Comparison of ENCODE assay signal across 24 cellular contexts in the genomic region with DNA sequence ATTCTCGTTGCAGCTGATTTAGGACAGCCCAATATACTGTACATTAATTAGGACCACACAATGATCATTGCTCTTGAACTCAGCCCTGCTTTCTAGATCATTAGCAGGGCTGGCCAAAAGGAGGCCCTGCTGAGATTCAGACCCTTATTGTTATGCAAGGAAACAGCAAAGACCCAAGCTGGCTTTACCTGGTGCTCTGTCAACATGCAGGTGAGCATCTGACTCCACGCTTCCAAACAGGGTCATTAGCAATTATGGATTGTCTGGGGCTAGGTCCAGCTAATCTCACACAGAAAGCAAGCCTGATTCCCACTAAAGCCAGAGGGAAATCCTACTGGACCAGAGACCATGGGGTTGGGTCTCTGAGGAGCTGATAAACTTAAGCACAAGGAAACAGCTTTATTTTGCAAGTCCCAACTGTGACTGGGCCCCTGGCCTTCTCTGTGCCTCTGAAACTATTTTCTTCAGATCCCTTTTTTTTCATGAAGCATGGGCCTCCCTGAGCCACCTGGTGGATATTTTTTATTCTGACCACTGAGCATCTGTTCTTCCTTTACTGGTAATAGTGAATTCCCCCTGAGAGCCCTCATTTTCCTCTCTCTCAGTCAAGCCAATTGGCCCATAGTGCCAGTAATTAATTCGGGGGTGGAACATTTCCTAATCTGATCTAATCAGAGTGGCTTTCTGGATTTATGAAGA.
DNase-seq lines count a peak whose midpoint lies in the region; ATAC-seq and TF ChIP-seq lines count a peak whose summit lies in the region.
"Had no signal": no experiment of that assay in that cellular context is flagged by ENCODE, and none has a peak within 500 bp of the region (broad histone marks: within the 10 kb centered on the region; RNA-seq: fewer than 3 reads in every experiment).

No MANE protein-coding gene starts in this region.

- POLR2A ChIA-PET in WTC11 (lab: Charles Lee), result no interaction called here
- POLR2A ChIA-PET in activated CD8-positive, alpha-beta T cell treated with anti-CD3 and anti-CD28 coated beads for 36 hours (lab: Charles Lee), result interaction anchor here (0.6 kb wide), 1 partner anchor 21 kb away, joined by 3 read pairs; no protein-coding TSS in a partner anchor

- no peaks in the 10 kb centered on the region for H3K36me3 Mint-ChIP-seq in WTC11
- H3K36me3 Mint-ChIP-seq in nephron (ENCODE audit: low read depth), result no peaks in the 10 kb centered on the region
- H3K36me3 Mint-ChIP-seq in activated CD8-positive, alpha-beta T cell treated with anti-CD3 and anti-CD28 coated beads for 36 hours (ENCODE audit: low read depth), result no peaks in the 10 kb centered on the region

- intact Hi-C loops in activated CD8-positive, alpha-beta T cell treated with anti-CD3 and anti-CD28 coated beads for 36 hours (cut with micrococcal nuclease), result no loop called here

- no peak overlapping the region for H3K4me3 Mint-ChIP-seq in WTC11
- H3K4me3 Mint-ChIP-seq in nephron, result no peak overlapping the region
- no peak overlapping the region for H3K4me3 Mint-ChIP-seq in activated CD8-positive, alpha-beta T cell treated with anti-CD3 and anti-CD28 coated beads for 36 hours
- H3K4me3 Mint-ChIP-seq: activated B cell treated with CpG ODN at 0.5 μM for 24 hours; activated T-helper 1 cell treated with anti-CD3 and anti-CD28 coated beads, Interleukin-12 subunit alpha, Interleukin-12 subunit beta, Interleukin-2, Interleukin-4 antibody, amounts not matched to agents 30 ng/mL and 10 ng/mL and 1 ng/mL, durations not matched to agents 14 hours and 24 hours and 36 hours; stimulated activated naive CD8-positive, alpha-beta T cell treated with anti-CD3 and anti-CD28 coated beads, Interleukin-15, amount 100 ng/mL, for 72 hours had no signal

- no peak overlapping the region for H3K4me3 ChIP-seq in GM12865 (ENCODE audit: low read depth, low read length)
- H3K4me3 ChIP-seq: cardiac muscle cell, esophagus squamous epithelium, gastrocnemius medialis, K562, sigmoid colon, thyroid gland had no signal

- no peak overlapping the region for H3K27ac Mint-ChIP-seq in WTC11
- no peak overlapping the region for H3K27ac Mint-ChIP-seq in nephron
- H3K27ac Mint-ChIP-seq in activated CD8-positive, alpha-beta T cell treated with anti-CD3 and anti-CD28 coated beads for 36 hours, result no peak overlapping the region
- H3K27ac Mint-ChIP-seq: activated B cell treated with CpG ODN at 0.5 μM for 24 hours; activated T-helper 1 cell treated with anti-CD3 and anti-CD28 coated beads, Interleukin-12 subunit alpha, Interleukin-12 subunit beta, Interleukin-2, Interleukin-4 antibody, amounts not matched to agents 30 ng/mL and 10 ng/mL and 1 ng/mL, durations not matched to agents 14 hours and 24 hours and 36 hours had no signal

- peak; percentile 13 for TF ChIP-seq CTCF in GM12865 (IDR thresholded peaks at IDR 0.05; ENCODE audit: insufficient read depth, low read depth, low read length, missing control alignments)
- no peak for TF ChIP-seq CTCF in WTC11 (IDR thresholded peaks at IDR 0.05)
- peak in 2 of 3 experiments; percentile 10 to 16 for TF ChIP-seq CTCF in nephron (IDR thresholded peaks at IDR 0.05; ENCODE audit: unreplicated experiment in 3 of 3)
- no peak for TF ChIP-seq CTCF in activated CD8-positive, alpha-beta T cell treated with anti-CD3 and anti-CD28 coated beads for 36 hours (IDR thresholded peaks at IDR 0.05)

- peak; percentile 41 for DNase-seq in GM12865 (ENCODE audit: low read depth)
- peak; percentile 8 for DNase-seq in HT-29 (ENCODE audit: low spot score)
- peak; percentile 30 for DNase-seq in WTC11 (ENCODE audit: low spot score)
- DNase-seq in left lobe of liver (ENCODE audit: low spot score), result no peak
- DNase-seq in activated CD8-positive, alpha-beta T cell treated with anti-CD3 and anti-CD28 coated beads for 36 hours, result no peak
- DNase-seq: activated B cell treated with CpG ODN at 0.5 μM for 24 hours; activated naive CD4-positive, alpha-beta T cell treated with anti-CD3 and anti-CD28 coated beads, Interleukin-2, amount 50 U/mL, for 16 hours; esophagus squamous epithelium; gastrocnemius medialis; hippocampal formation; kidney; NCI-H1436 treated with DMSO at 0.1 percent for 48 hours; posterior cingulate gyrus; Right ventricle myocardium superior; sigmoid colon; stimulated activated naive CD8-positive, alpha-beta T cell treated with anti-CD3 and anti-CD28 coated beads, Interleukin-15, amount 100 ng/mL, for 72 hours; T-helper 9 cell; thyroid gland had no signal

- CTCF ChIA-PET in WTC11 (lab: Charles Lee), result interaction anchor here (0.7 to 2.1 kb wide), 9 partner anchors 13 to 690 kb away, joined by 3 to 8 read pairs (median 3); a partner anchor contains a TSS
- CTCF ChIA-PET in activated CD8-positive, alpha-beta T cell treated with anti-CD3 and anti-CD28 coated beads for 36 hours (lab: Charles Lee), result interaction anchor here (0.6 kb wide), 1 partner anchor 457 kb away, joined by 3 read pairs; no protein-coding TSS in a partner anchor

- H3K27me3 Mint-ChIP-seq in WTC11 (ENCODE audit: low read depth), result peaks cover 16% of the 10 kb centered on the region
- H3K27me3 Mint-ChIP-seq in nephron (ENCODE audit: low read depth), result peaks cover 13% of the 10 kb centered on the region
- H3K27me3 Mint-ChIP-seq in activated CD8-positive, alpha-beta T cell treated with anti-CD3 and anti-CD28 coated beads for 36 hours, result no peaks in the 10 kb centered on the region
- H3K27me3 Mint-ChIP-seq: stimulated activated naive CD8-positive, alpha-beta T cell treated with anti-CD3 and anti-CD28 coated beads, Interleukin-15, amount 100 ng/mL, for 72 hours had no signal

- H3K9me3 Mint-ChIP-seq in WTC11 (peaks cover 5% of the 10 kb centered on the region; the same call in 1 of the 2 replicates), nephron (no peaks in the 10 kb centered on the region)
- no peaks in the 10 kb centered on the region for H3K9me3 Mint-ChIP-seq in activated CD8-positive, alpha-beta T cell treated with anti-CD3 and anti-CD28 coated beads for 36 hours
- H3K9me3 Mint-ChIP-seq: activated B cell treated with CpG ODN at 0.5 μM for 24 hours had no signal

- H3K4me1 Mint-ChIP-seq in WTC11, result peaks cover 38% of the 10 kb centered on the region
- H3K4me1 Mint-ChIP-seq in nephron, result no peaks in the 10 kb centered on the region
- no peaks in the 10 kb centered on the region for H3K4me1 Mint-ChIP-seq in activated CD8-positive, alpha-beta T cell treated with anti-CD3 and anti-CD28 coated beads for 36 hours (ENCODE audit: low read depth)
- H3K4me1 Mint-ChIP-seq: activated B cell treated with CpG ODN at 0.5 μM for 24 hours; stimulated activated naive CD8-positive, alpha-beta T cell treated with anti-CD3 and anti-CD28 coated beads, Interleukin-15, amount 100 ng/mL, for 72 hours had no signal

- ATAC-seq in WTC11 (peak; percentile 88), left lobe of liver (no peak), HG03139 (IDR thresholded peaks at IDR 0.05; ENCODE audit: unreplicated experiment) (no peak)
- ATAC-seq in activated CD8-positive, alpha-beta T cell treated with anti-CD3 and anti-CD28 coated beads for 36 hours, result no peak
- ATAC-seq: gastrocnemius medialis; HCT116; K562; stimulated activated naive CD8-positive, alpha-beta T cell treated with anti-CD3 and anti-CD28 coated beads, Interleukin-15, amount 100 ng/mL, for 72 hours had no signal

TF ChIP-seq in WTC11, 78 proteins besides CTCF, POLR2A, EP300 and RAD21 (continues in another document):
- TF ChIP-seq ZNF263 (CRISPR knock-in tag; IDR thresholded peaks at IDR 0.05; ENCODE audit: low read depth) (no peak), PRRX2 (CRISPR knock-in tag; IDR thresholded peaks at IDR 0.05) (no peak), TEAD1 (CRISPR knock-in tag; IDR thresholded peaks at IDR 0.05) (no peak), MYBL2 (CRISPR knock-in tag; IDR thresholded peaks at IDR 0.05) (no peak)
- TF ChIP-seq, protein P1, sequence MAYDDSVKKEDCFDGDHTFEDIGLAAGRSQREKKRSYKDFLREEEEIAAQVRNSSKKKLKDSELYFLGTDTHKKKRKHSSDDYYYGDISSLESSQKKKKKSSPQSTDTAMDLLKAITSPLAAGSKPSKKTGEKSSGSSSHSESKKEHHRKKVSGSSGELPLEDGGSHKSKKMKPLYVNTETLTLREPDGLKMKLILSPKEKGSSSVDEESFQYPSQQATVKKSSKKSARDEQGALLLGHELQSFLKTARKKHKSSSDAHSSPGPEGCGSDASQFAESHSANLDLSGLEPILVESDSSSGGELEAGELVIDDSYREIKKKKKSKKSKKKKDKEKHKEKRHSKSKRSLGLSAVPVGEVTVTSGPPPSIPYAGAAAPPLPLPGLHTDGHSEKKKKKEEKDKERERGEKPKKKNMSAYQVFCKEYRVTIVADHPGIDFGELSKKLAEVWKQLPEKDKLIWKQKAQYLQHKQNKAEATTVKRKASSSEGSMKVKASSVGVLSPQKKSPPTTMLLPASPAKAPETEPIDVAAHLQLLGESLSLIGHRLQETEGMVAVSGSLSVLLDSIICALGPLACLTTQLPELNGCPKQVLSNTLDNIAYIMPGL (CRISPR knock-in tag; IDR thresholded peaks at IDR 0.05), result no peak
- TF ChIP-seq, protein P2, sequence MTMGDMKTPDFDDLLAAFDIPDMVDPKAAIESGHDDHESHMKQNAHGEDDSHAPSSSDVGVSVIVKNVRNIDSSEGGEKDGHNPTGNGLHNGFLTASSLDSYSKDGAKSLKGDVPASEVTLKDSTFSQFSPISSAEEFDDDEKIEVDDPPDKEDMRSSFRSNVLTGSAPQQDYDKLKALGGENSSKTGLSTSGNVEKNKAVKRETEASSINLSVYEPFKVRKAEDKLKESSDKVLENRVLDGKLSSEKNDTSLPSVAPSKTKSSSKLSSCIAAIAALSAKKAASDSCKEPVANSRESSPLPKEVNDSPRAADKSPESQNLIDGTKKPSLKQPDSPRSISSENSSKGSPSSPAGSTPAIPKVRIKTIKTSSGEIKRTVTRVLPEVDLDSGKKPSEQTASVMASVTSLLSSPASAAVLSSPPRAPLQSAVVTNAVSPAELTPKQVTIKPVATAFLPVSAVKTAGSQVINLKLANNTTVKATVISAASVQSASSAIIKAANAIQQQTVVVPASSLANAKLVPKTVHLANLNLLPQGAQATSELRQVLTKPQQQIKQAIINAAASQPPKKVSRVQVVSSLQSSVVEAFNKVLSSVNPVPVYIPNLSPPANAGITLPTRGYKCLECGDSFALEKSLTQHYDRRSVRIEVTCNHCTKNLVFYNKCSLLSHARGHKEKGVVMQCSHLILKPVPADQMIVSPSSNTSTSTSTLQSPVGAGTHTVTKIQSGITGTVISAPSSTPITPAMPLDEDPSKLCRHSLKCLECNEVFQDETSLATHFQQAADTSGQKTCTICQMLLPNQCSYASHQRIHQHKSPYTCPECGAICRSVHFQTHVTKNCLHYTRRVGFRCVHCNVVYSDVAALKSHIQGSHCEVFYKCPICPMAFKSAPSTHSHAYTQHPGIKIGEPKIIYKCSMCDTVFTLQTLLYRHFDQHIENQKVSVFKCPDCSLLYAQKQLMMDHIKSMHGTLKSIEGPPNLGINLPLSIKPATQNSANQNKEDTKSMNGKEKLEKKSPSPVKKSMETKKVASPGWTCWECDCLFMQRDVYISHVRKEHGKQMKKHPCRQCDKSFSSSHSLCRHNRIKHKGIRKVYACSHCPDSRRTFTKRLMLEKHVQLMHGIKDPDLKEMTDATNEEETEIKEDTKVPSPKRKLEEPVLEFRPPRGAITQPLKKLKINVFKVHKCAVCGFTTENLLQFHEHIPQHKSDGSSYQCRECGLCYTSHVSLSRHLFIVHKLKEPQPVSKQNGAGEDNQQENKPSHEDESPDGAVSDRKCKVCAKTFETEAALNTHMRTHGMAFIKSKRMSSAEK (CRISPR knock-in tag; IDR thresholded peaks at IDR 0.05; ENCODE audit: borderline replicate concordance), result no peak

Comparison
In these comparisons a context has a peak if more than half of its experiments do, and no peak if none do; other contexts are left out.
1. DNase-seq: peak in GM12865 (single experiment), HT-29 (single experiment) and WTC11 (single experiment); none in left lobe of liver (single experiment) and activated CD8-positive, alpha-beta T cell treated with anti-CD3 and anti-CD28 coated beads for 36 hours (single experiment).
2. CTCF ChIP-seq: peak in GM12865 (single experiment) and nephron (2 of 3); none in WTC11 (single experiment) and activated CD8-positive, alpha-beta T cell treated with anti-CD3 and anti-CD28 coated beads for 36 hours (single experiment).